In genomic region chr12:92574911-92575570, GRCh38 we compare ENCODE assay signal across 2 cellular contexts.
TF ChIP-seq lines count a peak whose summit lies in the region.

No MANE protein-coding gene starts in this region.

TF ChIP-seq in IMR-90, 13 proteins besides CTCF, POLR2A, EP300 and RAD21:
- no peak for TF ChIP-seq FOS (IDR thresholded peaks at IDR 0.05; ENCODE audit: low read depth, low read length)
- TF ChIP-seq MAZ (IDR thresholded peaks at IDR 0.05; ENCODE audit: borderline replicate concordance, low read depth, low read length): no peak
- no peak for TF ChIP-seq RCOR1 (IDR thresholded peaks at IDR 0.05; ENCODE audit: insufficient replicate concordance, low read length)
- TF ChIP-seq MXI1 (IDR thresholded peaks at IDR 0.05; ENCODE audit: borderline replicate concordance, low read depth, low read length): no peak
- no peak for TF ChIP-seq BHLHE40 (IDR thresholded peaks at IDR 0.05; ENCODE audit: low read depth, low read length)
- no peak for TF ChIP-seq SMC3 (IDR thresholded peaks at IDR 0.05; ENCODE audit: low read depth, low read length)
- no peak for TF ChIP-seq USF2 (IDR thresholded peaks at IDR 0.05; ENCODE audit: low read depth, low read length)
- no peak for TF ChIP-seq MAFK (IDR thresholded peaks at IDR 0.05; ENCODE audit: low read depth, low read length)
- no peak for TF ChIP-seq CEBPB (IDR thresholded peaks at IDR 0.05; ENCODE audit: low read depth, low read length)
- no peak for TF ChIP-seq NFE2L2 (IDR thresholded peaks at IDR 0.05; ENCODE audit: low read depth, low read length)
- no peak for TF ChIP-seq RFX5 (IDR thresholded peaks at IDR 0.05; ENCODE audit: low read depth, low read length)
- no peak for TF ChIP-seq CHD1 (IDR thresholded peaks at IDR 0.05; ENCODE audit: low read depth, low read length)
- no peak for TF ChIP-seq ELK1 (IDR thresholded peaks at IDR 0.05; ENCODE audit: borderline replicate concordance, low read depth, low read length)

TF ChIP-seq in GM12878, 131 proteins besides CTCF, POLR2A, EP300 and RAD21:
- 0 out of 2 replicates have a peak, but pooled peaks have one; percentile 9 for TF ChIP-seq IKZF1 (conservative IDR thresholded peaks at IDR 0.05)
- no peak for TF ChIP-seq IRF5 (IDR thresholded peaks at IDR 0.05; ENCODE audit: borderline replicate concordance)
